21 cellular contexts compared by ENCODE assay signal in the genomic region with DNA sequence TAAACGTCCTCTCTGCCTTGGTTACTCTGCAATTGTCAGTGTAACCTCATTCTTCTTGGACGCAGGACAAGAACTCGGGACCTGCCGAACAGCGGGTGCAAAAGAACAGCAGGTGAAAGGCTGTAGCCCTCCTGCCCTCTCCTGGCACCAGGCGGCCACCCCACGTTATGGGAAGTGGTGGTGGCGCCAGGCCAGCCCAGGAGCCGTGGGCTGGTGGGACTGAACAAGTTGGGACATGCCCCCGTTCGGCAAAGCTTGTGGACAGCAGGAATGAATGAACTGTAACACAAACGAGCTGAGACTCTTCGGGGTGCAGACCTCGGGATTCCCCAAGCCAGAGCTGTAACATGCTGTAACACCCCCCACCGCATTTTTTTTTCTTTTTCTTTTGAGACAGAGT. TPM values are rescaled to one million over a fixed set of nuclear protein-coding genes. Genes with fewer than 3 reads are reported as not detected.
DNase-seq lines count a peak whose midpoint lies in the region; ATAC-seq and TF ChIP-seq lines count a peak whose summit lies in the region.
"Had no signal": no experiment of that assay in that cellular context is flagged by ENCODE, and none has a peak within 500 bp of the region (broad histone marks: within the 10 kb centered on the region; RNA-seq: fewer than 3 reads in every experiment).

No MANE protein-coding gene starts in this region.

- H2BK120ac ChIP-seq in neuronal stem cell (ENCODE audit: low read depth, low read length): no peak overlapping the region

- peak overlapping the region; percentile 41 for H2BK12ac ChIP-seq in neuronal stem cell (ENCODE audit: low read length)

- intact Hi-C loops in psoas muscle (cut with DNase I): no loop called here

- peak overlapping the region in 2 of 3 donors; percentile 48 to 94 for H3K27ac Mint-ChIP-seq in CD4-positive, CD25-positive, alpha-beta regulatory T cell
- H3K27ac Mint-ChIP-seq in CD8-positive, alpha-beta memory T cell: peak overlapping the region; percentile 37 to 98 (median 93)
- H3K27ac Mint-ChIP-seq: B cell, CD14-positive monocyte, GM23338 had no signal

- no peak overlapping the region for H3K9ac ChIP-seq in neuronal stem cell (ENCODE audit: low read depth, low read length, poor library complexity)

- peaks cover 26 to 95% (median 70%) of the 10 kb centered on the region in 4 donors for H3K4me1 Mint-ChIP-seq in CD4-positive, CD25-positive, alpha-beta regulatory T cell
- H3K4me1 Mint-ChIP-seq in CD8-positive, alpha-beta memory T cell: peaks cover 96 to 98% (median 96%) of the 10 kb centered on the region in 3 donors
- H3K4me1 Mint-ChIP-seq: GM23338 had no signal

- no peak for TF ChIP-seq CTCF in psoas muscle (IDR thresholded peaks at IDR 0.05)
- no peak for TF ChIP-seq CTCF in right atrium auricular region (IDR thresholded peaks at IDR 0.05)

- no peak overlapping the region for H2BK5ac ChIP-seq in neuronal stem cell (ENCODE audit: low read length)

- peak overlapping the region; percentile 71 for H3K14ac ChIP-seq in neuronal stem cell (ENCODE audit: low read length)

- no peaks in the 10 kb centered on the region for H3K9me3 ChIP-seq in CD4-positive, CD25-positive, alpha-beta regulatory T cell (ENCODE audit: control insufficient read depth in 2 of 2, low read length in 2 of 2)
- H3K9me3 ChIP-seq in CD8-positive, alpha-beta memory T cell (ENCODE audit: low read length): no peaks in the 10 kb centered on the region
- H3K9me3 ChIP-seq in iPS-18c (ENCODE audit: control insufficient read depth, insufficient read depth, low read length): no peaks in the 10 kb centered on the region
- H3K9me3 ChIP-seq in neuronal stem cell (replicated peaks in 1 of 2; ENCODE audit: control insufficient read depth in 2 of 2, insufficient read depth in 1 of 2, low read depth in 1 of 2, low read length in 2 of 2): peaks cover 6 to 15% of the 10 kb centered on the region in 2 donors
- H3K9me3 ChIP-seq in psoas muscle: no peaks in the 10 kb centered on the region
- no peaks in the 10 kb centered on the region for H3K9me3 ChIP-seq in right atrium auricular region
- H3K9me3 ChIP-seq: Peyer's patch had no signal

- H4K8ac ChIP-seq in neuronal stem cell (ENCODE audit: low read depth, low read length): no peak overlapping the region

- WGBS in neuronal stem cell (ENCODE audit: extremely low coverage in 2 of 2, insufficient read length in 2 of 2, insufficient replicate concordance in 1 of 2), 2 donors: no CpG with 5 or more reads among the region's 15 CpGs
- WGBS in psoas muscle, 3 donors: 92 to 97% (median 93%) methylated on average over 15 of the region's 15 CpGs

- POLR2A ChIA-PET in CD8-positive, alpha-beta memory T cell (lab: Charles Lee): no interaction called here

- no peak overlapping the region for H3K4me3 ChIP-seq in CD4-positive, CD25-positive, alpha-beta regulatory T cell (ENCODE audit: low read depth, low read length)
- no peak overlapping the region for H3K4me3 ChIP-seq in CD8-positive, alpha-beta memory T cell (ENCODE audit: low read length)
- H3K4me3 ChIP-seq in iPS-18c (ENCODE audit: insufficient read depth, low read depth, low read length) (peak overlapping the region; percentile 34; the same call in 1 of the 2 replicates), neuronal stem cell (ENCODE audit: low read length in 2 of 2) (no peak overlapping the region), psoas muscle (no peak overlapping the region), right atrium auricular region (no peak overlapping the region)
- H3K4me3 ChIP-seq: GM23338, Peyer's patch had no signal

- H2AK5ac ChIP-seq in neuronal stem cell (ENCODE audit: low read depth, low read length): peak overlapping the region; percentile 37

- H3K27ac ChIP-seq in CD4-positive, CD25-positive, alpha-beta regulatory T cell (ENCODE audit: insufficient read depth, low read length, poor library complexity, severe bottlenecking): peak overlapping the region; percentile 98
- H3K27ac ChIP-seq in CD8-positive, alpha-beta memory T cell (ENCODE audit: low read depth, low read length): no peak overlapping the region
- no peak overlapping the region for H3K27ac ChIP-seq in neuronal stem cell (replicated peaks; ENCODE audit: low read length)
- H3K27ac ChIP-seq in psoas muscle: no peak overlapping the region
- no peak overlapping the region for H3K27ac ChIP-seq in caudate nucleus (ENCODE audit: low read depth, low read length)
- no peak overlapping the region for H3K27ac ChIP-seq in right atrium auricular region

- no peak overlapping the region for H3K4me2 ChIP-seq in neuronal stem cell (ENCODE audit: insufficient read depth, low read length, poor library complexity, severe bottlenecking)
- H3K4me2 ChIP-seq: GM23338 had no signal

- no peak for ATAC-seq in CD4-positive, CD25-positive, alpha-beta regulatory T cell (ENCODE audit: low read depth in 2 of 2)
- ATAC-seq in psoas muscle: no peak
- ATAC-seq: GM23338, HCT116, SK-N-SH treated with all-trans-retinoic acid at 6 μM for 48 hours had no signal

- H3K36me3 ChIP-seq in CD4-positive, CD25-positive, alpha-beta regulatory T cell (ENCODE audit: control insufficient read depth, insufficient read depth, low read length): no peaks in the 10 kb centered on the region
- H3K36me3 ChIP-seq in CD8-positive, alpha-beta memory T cell (ENCODE audit: insufficient read depth, low read length): no peaks in the 10 kb centered on the region
- H3K36me3 ChIP-seq in neuronal stem cell (replicated peaks in 1 of 2; ENCODE audit: control insufficient read depth in 2 of 2, insufficient read depth in 2 of 2, low read length in 2 of 2) (peaks cover 0 to 2% of the 10 kb centered on the region in 2 donors), psoas muscle (ENCODE audit: insufficient read depth in 1 of 2, low read depth in 1 of 2) (peaks cover 0 to 27% of the 10 kb centered on the region in 2 donors), right atrium auricular region (no peaks in the 10 kb centered on the region)
- H3K36me3 ChIP-seq: Peyer's patch had no signal

- CTCF ChIA-PET in CD8-positive, alpha-beta memory T cell (lab: Charles Lee): no interaction called here

- no peak overlapping the region for H3K4ac ChIP-seq in neuronal stem cell (ENCODE audit: low read length)

- H3K79me1 ChIP-seq in neuronal stem cell (ENCODE audit: low read depth, low read length): peaks cover 2% of the 10 kb centered on the region

- H4K91ac ChIP-seq in neuronal stem cell (ENCODE audit: low read depth, low read length, poor library complexity): no peak overlapping the region

- no peak overlapping the region for H3K18ac ChIP-seq in neuronal stem cell (ENCODE audit: low read length)

- no peak overlapping the region for H3K23ac ChIP-seq in neuronal stem cell (ENCODE audit: low read depth, low read length, poor library complexity)

- DNase-seq in CD4-positive, CD25-positive, alpha-beta regulatory T cell: no peak
- DNase-seq in CD8-positive, alpha-beta memory T cell: no peak
- no peak for DNase-seq in neuronal stem cell (ENCODE audit: low spot score)
- no peak for DNase-seq in psoas muscle
- no peak for DNase-seq in caudate nucleus (lab: John Stamatoyannopoulos, UW)
- no peak for DNase-seq in right atrium auricular region (ENCODE audit: low spot score)
- DNase-seq: DND-41, Kasumi-1, NCI-H1417, NCI-H1694 treated with DMSO at 0.1 percent for 48 hours, NCI-H2081 treated with DMSO at 0.1 percent for 48 hours, NCI-H2171 treated with DMSO at 0.1 percent for 48 hours, NCI-H446, NCI-H526, Peyer's patch had no signal

- peak overlapping the region in 2 of 4 donors; percentile 64 to 70 for H3K4me3 Mint-ChIP-seq in CD4-positive, CD25-positive, alpha-beta regulatory T cell
- H3K4me3 Mint-ChIP-seq in CD8-positive, alpha-beta memory T cell: peak overlapping the region in 2 of 7 donors; percentile 51 to 56
- H3K4me3 Mint-ChIP-seq: B cell, CD14-positive monocyte, GM23338 had no signal

- peaks cover 72% of the 10 kb centered on the region for H3K4me1 ChIP-seq in CD4-positive, CD25-positive, alpha-beta regulatory T cell (ENCODE audit: control insufficient read depth, insufficient read depth, low read length, poor library complexity, severe bottlenecking)
- peaks cover 100% of the 10 kb centered on the region for H3K4me1 ChIP-seq in CD8-positive, alpha-beta memory T cell (ENCODE audit: insufficient read depth, low read length)
- H3K4me1 ChIP-seq in neuronal stem cell (ENCODE audit: control insufficient read depth in 2 of 2, insufficient read depth in 1 of 2, low read depth in 1 of 2, low read length in 2 of 2): no peaks in the 10 kb centered on the region
- H3K4me1 ChIP-seq in psoas muscle: peaks cover 5% of the 10 kb centered on the region
- peaks cover 0 to under 1% of the 10 kb centered on the region in 2 donors for H3K4me1 ChIP-seq in right atrium auricular region
- H3K4me1 ChIP-seq: Peyer's patch had no signal

- H3K9me3 Mint-ChIP-seq in CD4-positive, CD25-positive, alpha-beta regulatory T cell: peaks cover 0 to 8% (median 0%) of the 10 kb centered on the region in 7 donors
- peaks cover 0 to 3% (median 2%) of the 10 kb centered on the region in 5 donors for H3K9me3 Mint-ChIP-seq in CD8-positive, alpha-beta memory T cell

- no peak overlapping the region for H2AFZ ChIP-seq in neuronal stem cell (ENCODE audit: low read length)
- H2AFZ ChIP-seq: GM23338 had no signal

- no peak overlapping the region for H2BK15ac ChIP-seq in neuronal stem cell (ENCODE audit: low read length)

- peaks cover 14% of the 10 kb centered on the region for H3K36me3 Mint-ChIP-seq in CD4-positive, CD25-positive, alpha-beta regulatory T cell
- H3K36me3 Mint-ChIP-seq in CD8-positive, alpha-beta memory T cell: peaks cover 0 to 4% (median 4%) of the 10 kb centered on the region in 3 donors

- no peaks in the 10 kb centered on the region for H3K27me3 Mint-ChIP-seq in CD4-positive, CD25-positive, alpha-beta regulatory T cell
- no peaks in the 10 kb centered on the region for H3K27me3 Mint-ChIP-seq in CD8-positive, alpha-beta memory T cell
- H3K27me3 Mint-ChIP-seq: B cell had no signal

- H3K27me3 ChIP-seq in CD4-positive, CD25-positive, alpha-beta regulatory T cell (ENCODE audit: control insufficient read depth, insufficient read depth, low read length): no peaks in the 10 kb centered on the region
- no peaks in the 10 kb centered on the region for H3K27me3 ChIP-seq in CD8-positive, alpha-beta memory T cell (ENCODE audit: insufficient read depth, low read length, poor library complexity, severe bottlenecking)
- H3K27me3 ChIP-seq in neuronal stem cell (ENCODE audit: control insufficient read depth in 3 of 3, insufficient read depth in 3 of 3, low read depth in 1 of 3, low read length in 3 of 3) (no peaks in the 10 kb centered on the region), psoas muscle (ENCODE audit: insufficient read depth in 3 of 3, low read length in 2 of 3) (no peaks in the 10 kb centered on the region), right atrium auricular region (no peaks in the 10 kb centered on the region)
- H3K27me3 ChIP-seq: Peyer's patch had no signal

RNA-seq across cellular contexts. Expression of gene M6PR, which starts 6.6 kb away (rescaled TPM):
- 132 TPM for total RNA-seq in CD4-positive, CD25-positive, alpha-beta regulatory T cell
- polyA plus RNA-seq in CD4-positive, CD25-positive, alpha-beta regulatory T cell: 100 to 1,000 TPM; 227 to 272 (median 261) TPM
- total RNA-seq in CD8-positive, alpha-beta memory T cell: 100 to 1,000 TPM; 226 to 248 TPM
- polyA plus RNA-seq in CD8-positive, alpha-beta memory T cell: 329 TPM
- 91.4 TPM for polyA plus RNA-seq in neuronal stem cell (2013, experiment 1 of 2)
- 95.0 TPM for polyA plus RNA-seq in neuronal stem cell (2013, experiment 2 of 2)
- total RNA-seq in psoas muscle (10 to 100 TPM; 45.8 to 85.0 (median 62.6) TPM), right atrium auricular region (100 to 1,000 TPM; 101 to 112 TPM)
- polyA plus RNA-seq in psoas muscle: 100 to 1,000 TPM in 1 of 3 donors, 10 to 100 TPM in 2; 45.0 to 102 (median 93.5) TPM

RNA-seq across cellular contexts. Expression of gene KLRG1, which starts 33.3 kb away (rescaled TPM):
- total RNA-seq in CD4-positive, CD25-positive, alpha-beta regulatory T cell: 4.8 TPM
- 10 to 100 TPM; 15.8 to 22.2 (median 16.6) TPM for polyA plus RNA-seq in CD4-positive, CD25-positive, alpha-beta regulatory T cell
- 10 to 100 TPM; 11.5 to 12.3 TPM for total RNA-seq in CD8-positive, alpha-beta memory T cell
- 364 TPM for polyA plus RNA-seq in CD8-positive, alpha-beta memory T cell
- 5.0 TPM for polyA plus RNA-seq in neuronal stem cell (2013, experiment 1 of 2)
- polyA plus RNA-seq in neuronal stem cell (2013, experiment 2 of 2): 4.3 TPM
- total RNA-seq in psoas muscle (1 to 10 TPM; 1.0 to 2.9 (median 1.6) TPM), right atrium auricular region (1 to 10 TPM; 1.7 to 3.3 TPM)
- 10 to 100 TPM in 1 of 3 donors, 1 to 10 TPM in 2; 2.2 to 11.9 (median 4.9) TPM for polyA plus RNA-seq in psoas muscle

RNA-seq across cellular contexts. Expression of gene PHC1, which starts 41.8 kb away (rescaled TPM):
- total RNA-seq in CD4-positive, CD25-positive, alpha-beta regulatory T cell: 46.6 TPM
- 10 to 100 TPM; 15.5 to 17.2 (median 16.4) TPM for polyA plus RNA-seq in CD4-positive, CD25-positive, alpha-beta regulatory T cell
- total RNA-seq in CD8-positive, alpha-beta memory T cell: 10 to 100 TPM; 18.5 to 19.5 TPM
- 21.0 TPM for polyA plus RNA-seq in CD8-positive, alpha-beta memory T cell
- polyA plus RNA-seq in neuronal stem cell (2013, experiment 1 of 2): 89.4 TPM
- 89.7 TPM for polyA plus RNA-seq in neuronal stem cell (2013, experiment 2 of 2)
- total RNA-seq in psoas muscle (10 to 100 TPM; 11.9 to 27.1 (median 21.3) TPM), right atrium auricular region (10 to 100 TPM; 22.7 to 58.4 TPM)
- 10 to 100 TPM; 11.3 to 20.8 (median 14.3) TPM for polyA plus RNA-seq in psoas muscle
